18 cellular contexts compared by ENCODE assay signal in genomic region chr7:18102576-18102975, GRCh38.
DNase-seq lines count a peak whose midpoint lies in the region; ATAC-seq and TF ChIP-seq lines count a peak whose summit lies in the region.
"Had no signal": no experiment of that assay in that cellular context is flagged by ENCODE, and none has a peak within 500 bp of the region (broad histone marks: within the 10 kb centered on the region; RNA-seq: fewer than 3 reads in every experiment).

No MANE protein-coding gene starts in this region.

- no peak overlapping the region for H3K4me3 Mint-ChIP-seq in endodermal cell
- H3K4me3 Mint-ChIP-seq: B cell; CD4-positive, alpha-beta T cell; CD8-positive, alpha-beta T cell had no signal

- no peaks in the 10 kb centered on the region for H3K36me3 Mint-ChIP-seq in endodermal cell (ENCODE audit: low read depth)
- H3K36me3 Mint-ChIP-seq: CD8-positive, alpha-beta T cell had no signal

- TF ChIP-seq CTCF in gastroesophageal sphincter (IDR thresholded peaks at IDR 0.05) (no peak), endodermal cell (conservative IDR thresholded peaks at IDR 0.05) (no peak)

- no peaks in the 10 kb centered on the region for H3K9me3 Mint-ChIP-seq in endodermal cell
- H3K9me3 Mint-ChIP-seq: CD4-positive, alpha-beta T cell had no signal

- H3K27ac ChIP-seq in gastroesophageal sphincter (peak overlapping the region; percentile 3 to 39 (median 16)), endodermal cell (ENCODE audit: low read depth, low read length) (no peak overlapping the region)
- H3K27ac ChIP-seq: 22Rv1; A549; BLaER1 treated with 17β-estradiol and CSF1 and Interleukin-3, amounts not matched to agents 10 nM and 100 nM; C4-2B had no signal

- H3K27me3 Mint-ChIP-seq in endodermal cell (ENCODE audit: insufficient read depth) = no peaks in the 10 kb centered on the region
- H3K27me3 Mint-ChIP-seq: B cell had no signal

- H3K9me3 ChIP-seq in gastroesophageal sphincter (peaks cover 0 to 17% (median 0%) of the 10 kb centered on the region in 3 donors), endodermal cell (ENCODE audit: control insufficient read depth, low read length) (no peaks in the 10 kb centered on the region)
- H3K9me3 ChIP-seq: A549, Caco-2 had no signal

- H3K4me3 ChIP-seq in gastroesophageal sphincter = no peak overlapping the region
- H3K4me3 ChIP-seq in endodermal cell (ENCODE audit: low read length) = no peak overlapping the region
- H3K4me3 ChIP-seq: A549; BLaER1 treated with 17β-estradiol and CSF1 and Interleukin-3, amounts not matched to agents 10 nM and 100 nM had no signal

- DNase-seq in H4 (ENCODE audit: low spot score) (peak; percentile 90), SK-MEL-5 (ENCODE audit: low read depth, low spot score) (peak; percentile 57), SKM-1 treated with dmso at 0.1 percent for 144 hours (lab: John Stamatoyannopoulos, UW; ENCODE audit: unreplicated experiment) (no peak), endodermal cell (no peak)
- DNase-seq: AML-193; Caco-2; Calu3; CD4-positive, alpha-beta T cell; CD8-positive, alpha-beta T cell; DMS79 treated with DMSO at 0.1 percent for 48 hours; GF-D8 had no signal

- H3K27ac Mint-ChIP-seq in endodermal cell = no peak overlapping the region
- H3K27ac Mint-ChIP-seq: B cell; CD4-positive, alpha-beta T cell; CD8-positive, alpha-beta T cell had no signal

- TF ChIP-seq POLR2A in gastroesophageal sphincter (IDR thresholded peaks at IDR 0.05) = no peak

- ATAC-seq in gastroesophageal sphincter (peak; percentile 25), GM18870 (IDR thresholded peaks at IDR 0.05; ENCODE audit: unreplicated experiment) (no peak)
- ATAC-seq: A549; CD8-positive, alpha-beta T cell had no signal

- no peak for TF ChIP-seq EP300 in gastroesophageal sphincter (IDR thresholded peaks at IDR 0.05)

- in situ Hi-C loops in SK-MEL-5 (cut with HindIII; ENCODE audit: low pct_unique_long_range_greater_than_20kb, low sequenced_read_pairs) = no loop called here

- 62 to 72% methylated on average over 2 of the region's 2 CpGs for WGBS in gastroesophageal sphincter (ENCODE audit: low coverage in 1 of 2), 2 donors
- 86 to 100% methylated on average over 1 to 2 of the region's 2 CpGs for WGBS in endodermal cell (ENCODE audit: insufficient coverage in 1 of 2, insufficient read length in 1 of 2), 2 experiments

- no peaks in the 10 kb centered on the region for H3K27me3 ChIP-seq in gastroesophageal sphincter
- no peaks in the 10 kb centered on the region for H3K27me3 ChIP-seq in endodermal cell (ENCODE audit: control insufficient read depth, insufficient read depth, low read length, poor library complexity, severe bottlenecking)
- H3K27me3 ChIP-seq: BLaER1 treated with 17β-estradiol and CSF1 and Interleukin-3, amounts not matched to agents 10 nM and 100 nM had no signal

- no peaks in the 10 kb centered on the region for H3K36me3 ChIP-seq in gastroesophageal sphincter
- H3K36me3 ChIP-seq in endodermal cell (ENCODE audit: control insufficient read depth, insufficient read depth, low read length) = no peaks in the 10 kb centered on the region
- H3K36me3 ChIP-seq: BLaER1 treated with 17β-estradiol and CSF1 and Interleukin-3, amounts not matched to agents 10 nM and 100 nM had no signal

- no peaks in the 10 kb centered on the region for H3K4me1 Mint-ChIP-seq in endodermal cell
- H3K4me1 Mint-ChIP-seq: B cell had no signal

- H3K4me1 ChIP-seq in gastroesophageal sphincter (peaks cover 0 to 4% (median 0%) of the 10 kb centered on the region in 3 donors), endodermal cell (ENCODE audit: control insufficient read depth, insufficient read depth, low read length) (no peaks in the 10 kb centered on the region)
- H3K4me1 ChIP-seq: A549; BLaER1 treated with 17β-estradiol and CSF1 and Interleukin-3, amounts not matched to agents 10 nM and 100 nM; Caco-2 had no signal

- H3K9ac ChIP-seq in endodermal cell (ENCODE audit: extremely low read depth, low read length, poor library complexity, severe bottlenecking) = no peak overlapping the region
- H3K9ac ChIP-seq: BLaER1 treated with 17β-estradiol and CSF1 and Interleukin-3, amounts not matched to agents 10 nM and 100 nM had no signal

Comparison
In these comparisons a context has a peak if more than half of its experiments do, and no peak if none do; other contexts are left out.
1. DNase-seq: peak in H4 (single experiment) and SK-MEL-5 (single experiment); none in SKM-1 treated with dmso at 0.1 percent for 144 hours (single experiment) and endodermal cell (single experiment).